In genomic region chr1:63797056-63797726, GRCh38 we compare ENCODE assay signal across 25 cellular contexts. TPM values are rescaled to one million over a fixed set of nuclear protein-coding genes. Genes with fewer than 3 reads are reported as not detected.
DNase-seq lines count a peak whose midpoint lies in the region; ATAC-seq and TF ChIP-seq lines count a peak whose summit lies in the region.
"Had no signal": no experiment of that assay in that cellular context is flagged by ENCODE, and none has a peak within 500 bp of the region (broad histone marks: within the 10 kb centered on the region; RNA-seq: fewer than 3 reads in every experiment).

No MANE protein-coding gene starts in this region.

- TF ChIP-seq CTCF in osteoblast (IDR thresholded peaks at IDR 0.05; ENCODE audit: extremely low read depth, low read depth, low read length) (no peak), brain microvascular endothelial cell (IDR thresholded peaks at IDR 0.05; ENCODE audit: low read depth, low read length, missing control alignments) (no peak)

- ATAC-seq in GM18520 (IDR thresholded peaks at IDR 0.05; ENCODE audit: unreplicated experiment): no peak
- ATAC-seq in HG03432 (IDR thresholded peaks at IDR 0.05; ENCODE audit: unreplicated experiment): no peak
- ATAC-seq: CD8-positive, alpha-beta T cell; gastroesophageal sphincter; natural killer cell treated with Interleukin-12 subunit alpha and Interleukin-12 subunit beta and Interleukin-15 and Interleukin-18, amount 100 ng/mL, for 72 hours; SK-N-SH treated with all-trans-retinoic acid at 6 μM for 48 hours had no signal

- peak overlapping the region; percentile 65 for H3K4me2 ChIP-seq in osteoblast (ENCODE audit: insufficient read depth, low read length)

- no peak overlapping the region for H3K9ac ChIP-seq in HUES48 (ENCODE audit: low read depth, low read length)

- H3K9me3 ChIP-seq in HUES48 (ENCODE audit: control insufficient read depth, insufficient read depth, low read length) (no peaks in the 10 kb centered on the region), osteoblast (ENCODE audit: low read depth, low read length) (no peaks in the 10 kb centered on the region)
- H3K9me3 ChIP-seq: gastroesophageal sphincter, pancreas, thyroid gland had no signal

- H3K27ac ChIP-seq in HUES48 (ENCODE audit: low read depth, low read length) (peak overlapping the region; percentile 40), osteoblast (ENCODE audit: low read depth, low read length) (peak overlapping the region; percentile 46), brain microvascular endothelial cell (no peak overlapping the region)
- H3K27ac ChIP-seq: gastroesophageal sphincter, HL-60, pancreas, RWPE1, thyroid gland had no signal

- peaks cover 85% of the 10 kb centered on the region for H3K4me1 ChIP-seq in HUES48 (ENCODE audit: control insufficient read depth, insufficient read depth, low read length)
- peaks cover 35% of the 10 kb centered on the region for H3K4me1 ChIP-seq in osteoblast (ENCODE audit: insufficient read depth, low read length)

- H3K4me3 ChIP-seq in HUES48 (ENCODE audit: low read depth, low read length): no peak overlapping the region
- no peak overlapping the region for H3K4me3 ChIP-seq in osteoblast (ENCODE audit: insufficient read depth, low read length)
- no peak overlapping the region for H3K4me3 ChIP-seq in brain microvascular endothelial cell (ENCODE audit: low read depth, low read length)
- H3K4me3 ChIP-seq: gastroesophageal sphincter, pancreas, thyroid gland had no signal

- in situ Hi-C loops in brain microvascular endothelial cell (cut with HindIII; ENCODE audit: low pct_ligation_motif_present, low sequenced_read_pairs): no loop called here

- H3K79me2 ChIP-seq in osteoblast (ENCODE audit: insufficient read depth, low read length): peaks cover 75% of the 10 kb centered on the region

- peak; percentile 18 for DNase-seq in DMS153 (lab: John Stamatoyannopoulos, UW)
- peak; percentile 54 for DNase-seq in astrocyte of the hippocampus (ENCODE audit: low read depth, low spot score)
- DNase-seq in osteoblast (ENCODE audit: insufficient read length, low spot score, missing footprints): peak; percentile 84
- DNase-seq in brain microvascular endothelial cell: no peak
- no peak for DNase-seq in LoVo (ENCODE audit: low spot score)
- DNase-seq: activated CD4-positive, alpha-beta memory T cell treated with anti-CD3 and anti-CD28 coated beads, Interleukin-2, amount 10 ng/mL, durations not matched to agents 7 days and 5 days; amniotic stem cell; CD8-positive, alpha-beta T cell; central memory CD4-positive, alpha-beta T cell; DMS79 treated with DMSO at 0.1 percent for 48 hours; HFFc6; kidney glomerular epithelial cell; NCI-H1694 treated with DMSO at 0.1 percent for 48 hours; NCI-H345; pancreas; stimulated activated naive CD4-positive, alpha-beta T cell treated with Interleukin-2 at 50 U/mL for 16 hours; thyroid gland had no signal

- no peak overlapping the region for H2AFZ ChIP-seq in osteoblast (ENCODE audit: low read length)

- H4K20me1 ChIP-seq in osteoblast (ENCODE audit: insufficient read depth, low read length): peaks cover 80% of the 10 kb centered on the region

- peaks cover 3% of the 10 kb centered on the region; the same call in 1 of the 2 replicates for H3K36me3 ChIP-seq in HUES48 (ENCODE audit: control insufficient read depth, insufficient read depth, low read length)
- no peaks in the 10 kb centered on the region for H3K36me3 ChIP-seq in osteoblast (ENCODE audit: insufficient read depth, low read length)
- no peaks in the 10 kb centered on the region for H3K36me3 ChIP-seq in brain microvascular endothelial cell (replicated peaks)
- H3K36me3 ChIP-seq: gastroesophageal sphincter, pancreas, thyroid gland had no signal

- H3K27me3 ChIP-seq in HUES48 (ENCODE audit: control insufficient read depth, insufficient read depth, low read length) (no peaks in the 10 kb centered on the region), osteoblast (ENCODE audit: insufficient read depth, low read length) (no peaks in the 10 kb centered on the region), brain microvascular endothelial cell (replicated peaks) (no peaks in the 10 kb centered on the region)
- H3K27me3 ChIP-seq: gastroesophageal sphincter, pancreas, thyroid gland had no signal

RNA-seq across cellular contexts. Expression of gene ROR1, which starts 23.4 kb away (rescaled TPM):
- 46.9 and 52.5 TPM in 2 replicates for total RNA-seq in osteoblast
- total RNA-seq: CD8-positive, alpha-beta T cell had no signal

Comparison
In these comparisons a context has a peak if more than half of its experiments do, and no peak if none do; other contexts are left out.
1. DNase-seq: peak in DMS153 (single experiment), astrocyte of the hippocampus (single experiment) and osteoblast (single experiment); none in brain microvascular endothelial cell (single experiment) and LoVo (single experiment).